14 cellular contexts compared by ENCODE assay signal in genomic region chr7:12690041-12690878, GRCh38. TPM values are rescaled to one million over a fixed set of nuclear protein-coding genes. Genes with fewer than 3 reads are reported as not detected.
DNase-seq lines count a peak whose midpoint lies in the region; ATAC-seq, FAIRE-seq and TF ChIP-seq lines count a peak whose summit lies in the region.
"Had no signal": no experiment of that assay in that cellular context is flagged by ENCODE, and none has a peak within 500 bp of the region (broad histone marks: within the 10 kb centered on the region; RNA-seq: fewer than 3 reads in every experiment).

No MANE protein-coding gene starts in this region.

- no peaks in the 10 kb centered on the region for H3K27me3 Mint-ChIP-seq in activated T-helper 17 cell treated with anti-CD3 and anti-CD28 coated beads, Interleukin-2, amount 50 U/mL, for 72 hours

- peak overlapping the region; percentile 3 for H3K4me2 ChIP-seq in IMR-90 (ENCODE audit: low read depth, low read length)

- POLR2A ChIA-PET in IMR-90 (lab: Charles Lee; ENCODE audit: unreplicated experiment), result no interaction called here

- no peak overlapping the region for H3K27ac ChIP-seq in IMR-90 (ENCODE audit: insufficient read depth, low read length)
- H3K27ac ChIP-seq in lower lobe of right lung, result no peak overlapping the region
- peak overlapping the region in 1 of 4 donors; percentile 56 for H3K27ac ChIP-seq in tibial nerve
- H3K27ac ChIP-seq: epithelial cell of prostate, SK-N-MC had no signal

- no peak for TF ChIP-seq RAD21 in IMR-90 (IDR thresholded peaks at IDR 0.05; ENCODE audit: low read length)

- H3K23ac ChIP-seq in IMR-90 (ENCODE audit: low read depth, low read length), result no peak overlapping the region

- H4K5ac ChIP-seq in IMR-90 (ENCODE audit: low read depth, low read length), result no peak overlapping the region

- H2BK120ac ChIP-seq in IMR-90 (ENCODE audit: low read depth, low read length), result no peak overlapping the region

- peaks cover 11 to 24% of the 10 kb centered on the region in 2 experiments for H3K79me1 ChIP-seq in IMR-90 (ENCODE audit: low read depth in 1 of 2, low read length in 2 of 2)

- H3K9me3 ChIP-seq in IMR-90 (ENCODE audit: control insufficient read depth, insufficient read depth, low read length) (no peaks in the 10 kb centered on the region), lower lobe of right lung (no peaks in the 10 kb centered on the region), tibial nerve (no peaks in the 10 kb centered on the region)

- H2AK9ac ChIP-seq in IMR-90 (replicated peaks; ENCODE audit: low read depth, low read length, poor library complexity), result no peak overlapping the region

- BruUV-seq in IMR-90 (replicated peaks; lab: Mats Ljungman, UMichigan), result no TSS peak

- no peak overlapping the region for H2BK5ac ChIP-seq in IMR-90 (ENCODE audit: low read depth, low read length, poor library complexity, severe bottlenecking)

- no peak overlapping the region for H2AFZ ChIP-seq in IMR-90 (replicated peaks; ENCODE audit: low read length, poor library complexity)

- no peaks in the 10 kb centered on the region for H4K20me1 ChIP-seq in IMR-90 (ENCODE audit: insufficient read depth, low read length)

- no peaks in the 10 kb centered on the region for H3K9me1 ChIP-seq in IMR-90 (ENCODE audit: insufficient read depth, low read length)

- DNase-seq in IMR-90, result no peak
- no peak for DNase-seq in bronchial epithelial cell (ENCODE audit: low read depth)
- DNase-seq in lower lobe of right lung, result no peak
- DNase-seq in tibial nerve (ENCODE audit: low spot score in 2 of 2), result no peak
- no peak for DNase-seq in NCI-H1048 (lab: John Stamatoyannopoulos, UW)
- DNase-seq: activated CD4-positive, alpha-beta T cell treated with anti-CD3 and anti-CD28 coated beads, Interleukin-2, amount 50 U/mL, for 4 hours; DMS153; left colon had no signal

- no peak overlapping the region for H2AK5ac ChIP-seq in IMR-90 (ENCODE audit: low read depth, low read length)

- H2BK20ac ChIP-seq in IMR-90 (ENCODE audit: low read depth, low read length), result no peak overlapping the region

- H4K8ac ChIP-seq in IMR-90 (ENCODE audit: low read depth in 2 of 2, low read length in 2 of 2), result no peak overlapping the region

- no peak overlapping the region for H3K4me3 Mint-ChIP-seq in activated T-helper 17 cell treated with anti-CD3 and anti-CD28 coated beads, Interleukin-2, amount 50 U/mL, for 72 hours

- dilution Hi-C loops in IMR-90 (cut with HindIII; ENCODE audit: low sequenced_read_pairs, unreplicated experiment), result no loop called here

- peaks cover 21% of the 10 kb centered on the region for H3K4me1 Mint-ChIP-seq in activated T-helper 17 cell treated with anti-CD3 and anti-CD28 coated beads, Interleukin-2, amount 50 U/mL, for 72 hours

- in situ Hi-C loops in IMR-90 (cut with MboI; ENCODE audit: low sequenced_read_pairs), result loop anchor here (25.0 kb wide), 1 partner anchor 422 kb away; no protein-coding TSS in a partner anchor

- no peak overlapping the region for H3K4ac ChIP-seq in IMR-90 (ENCODE audit: low read depth, low read length)

- no peak overlapping the region for H3K14ac ChIP-seq in IMR-90 (replicated peaks; ENCODE audit: low read depth, low read length)

- TF ChIP-seq POLR2A in IMR-90 (IDR thresholded peaks at IDR 0.05; ENCODE audit: low read depth, low read length) (no peak), tibial nerve (IDR thresholded peaks at IDR 0.05) (no peak)

- H3K27me3 ChIP-seq in IMR-90 (ENCODE audit: control insufficient read depth, insufficient read depth, low read length) (no peaks in the 10 kb centered on the region), bronchial epithelial cell (ENCODE audit: control insufficient read depth, insufficient read depth, low read length) (no peaks in the 10 kb centered on the region), lower lobe of right lung (ENCODE audit: low read depth) (no peaks in the 10 kb centered on the region), tibial nerve (no peaks in the 10 kb centered on the region)

- intact Hi-C loops in IMR-90 (cut with micrococcal nuclease), result loop anchor here (2.0 kb wide), 1 partner anchor 15 kb away; no protein-coding TSS in a partner anchor
- intact Hi-C loops in lower lobe of right lung (cut with DNase I), result no loop called here

- no peak overlapping the region for H4K91ac ChIP-seq in IMR-90 (ENCODE audit: insufficient read depth, low read depth, low read length)

- H3K36me3 ChIP-seq in IMR-90 (ENCODE audit: control insufficient read depth, insufficient read depth, low read length), result no peaks in the 10 kb centered on the region
- H3K36me3 ChIP-seq in bronchial epithelial cell (ENCODE audit: control insufficient read depth, insufficient read depth, low read length), result no peaks in the 10 kb centered on the region
- no peaks in the 10 kb centered on the region for H3K36me3 ChIP-seq in lower lobe of right lung
- H3K36me3 ChIP-seq in tibial nerve, result no peaks in the 10 kb centered on the region

- peaks cover 27% of the 10 kb centered on the region for H3K36me3 Mint-ChIP-seq in activated T-helper 17 cell treated with anti-CD3 and anti-CD28 coated beads, Interleukin-2, amount 50 U/mL, for 72 hours (ENCODE audit: low read depth)

- no peak overlapping the region for H3K9ac ChIP-seq in IMR-90 (ENCODE audit: low read depth, low read length)

- no peak overlapping the region for H3K4me3 ChIP-seq in IMR-90 (ENCODE audit: insufficient read depth, low read depth, low read length)
- H3K4me3 ChIP-seq in bronchial epithelial cell (ENCODE audit: low read depth, low read length), result peak overlapping the region; percentile 84
- H3K4me3 ChIP-seq in lower lobe of right lung, result peak overlapping the region; percentile 96
- peak overlapping the region in 3 of 4 donors; percentile 18 to 95 (median 31) for H3K4me3 ChIP-seq in tibial nerve
- H3K4me3 ChIP-seq: SK-N-MC had no signal

- no peaks in the 10 kb centered on the region for H3K4me1 ChIP-seq in IMR-90 (ENCODE audit: control insufficient read depth, insufficient read depth, low read length)
- peaks cover 8% of the 10 kb centered on the region for H3K4me1 ChIP-seq in lower lobe of right lung
- H3K4me1 ChIP-seq in tibial nerve, result peaks cover 0 to 26% (median 0%) of the 10 kb centered on the region in 4 donors

- H3K18ac ChIP-seq in IMR-90 (ENCODE audit: low read depth, low read length), result no peak overlapping the region

- WGBS in IMR-90 (ENCODE audit: extremely low coverage in 2 of 2, insufficient read length in 1 of 2), 2 experiments, result no CpG with 5 or more reads among the region's 1 CpG
- WGBS in tibial nerve, 2 donors, result 78 to 85% methylated on average over 1 of the region's 1 CpG

- TF ChIP-seq EP300 in tibial nerve (IDR thresholded peaks at IDR 0.05), result no peak

- FAIRE-seq in bronchial epithelial cell (lab: Jason Lieb, UNC), result no peak

- no peak overlapping the region for H3K56ac ChIP-seq in IMR-90 (ENCODE audit: extremely low read depth, insufficient read depth, low read length)

- no peak for TF ChIP-seq CTCF in IMR-90 (conservative IDR thresholded peaks at IDR 0.05; ENCODE audit: low read depth, low read length)
- no peak for TF ChIP-seq CTCF in bronchial epithelial cell (IDR thresholded peaks at IDR 0.05; ENCODE audit: insufficient read depth, low read length, severe bottlenecking)
- no peak for TF ChIP-seq CTCF in lower lobe of right lung (IDR thresholded peaks at IDR 0.05)
- no peak for TF ChIP-seq CTCF in tibial nerve (IDR thresholded peaks at IDR 0.05)

- CTCF ChIA-PET in IMR-90 (lab: Yijun Ruan, JAX), result interaction anchor here (0.6 to 1.6 kb wide), 5 partner anchors 54 to 1538 kb away, joined by 3 to 5 read pairs (median 3); no protein-coding TSS in a partner anchor

- no peak overlapping the region for H2BK15ac ChIP-seq in IMR-90 (ENCODE audit: low read depth, low read length)

- H3K9me3 Mint-ChIP-seq in activated T-helper 17 cell treated with anti-CD3 and anti-CD28 coated beads, Interleukin-2, amount 50 U/mL, for 72 hours, result no peaks in the 10 kb centered on the region
- H3K9me3 Mint-ChIP-seq: activated naive CD4-positive, alpha-beta T cell treated with anti-CD3 and anti-CD28 coated beads, Interleukin-2, amount 50 U/mL, for 72 hours had no signal

- no peak for ATAC-seq in IMR-90 (ENCODE audit: low read depth)
- ATAC-seq in lower lobe of right lung, result no peak
- ATAC-seq in activated T-helper 17 cell treated with anti-CD3 and anti-CD28 coated beads, Interleukin-2, amount 50 U/mL, for 72 hours (replicated peaks), result no peak
- no peak for ATAC-seq in GM21619 (IDR thresholded peaks at IDR 0.05; ENCODE audit: unreplicated experiment)
- ATAC-seq: activated naive CD4-positive, alpha-beta T cell treated with anti-CD3 and anti-CD28 coated beads, Interleukin-2, amount 50 U/mL, for 72 hours; left colon; sciatic nerve had no signal

- no peak overlapping the region for H3K27ac Mint-ChIP-seq in activated T-helper 17 cell treated with anti-CD3 and anti-CD28 coated beads, Interleukin-2, amount 50 U/mL, for 72 hours
- H3K27ac Mint-ChIP-seq: activated naive CD4-positive, alpha-beta T cell treated with anti-CD3 and anti-CD28 coated beads, Interleukin-2, amount 50 U/mL, for 72 hours had no signal

TF ChIP-seq in IMR-90, 13 proteins besides CTCF, POLR2A, EP300 and RAD21 (continues in another document):
- TF ChIP-seq RFX5 (IDR thresholded peaks at IDR 0.05; ENCODE audit: low read depth, low read length) (no peak), MAZ (IDR thresholded peaks at IDR 0.05; ENCODE audit: borderline replicate concordance, low read depth, low read length) (no peak), USF2 (IDR thresholded peaks at IDR 0.05; ENCODE audit: low read depth, low read length) (no peak), RCOR1 (IDR thresholded peaks at IDR 0.05; ENCODE audit: insufficient replicate concordance, low read length) (no peak), MAFK (IDR thresholded peaks at IDR 0.05; ENCODE audit: low read depth, low read length) (no peak), SMC3 (IDR thresholded peaks at IDR 0.05; ENCODE audit: low read depth, low read length) (no peak), BHLHE40 (IDR thresholded peaks at IDR 0.05; ENCODE audit: low read depth, low read length) (no peak), FOS (IDR thresholded peaks at IDR 0.05; ENCODE audit: low read depth, low read length) (no peak), CEBPB (IDR thresholded peaks at IDR 0.05; ENCODE audit: low read depth, low read length) (no peak)

RNA-seq across cellular contexts. Expression of gene ARL4A, which starts 2.8 kb away (rescaled TPM):
- 22.4 and 48.0 TPM in 2 replicates for total RNA-seq in IMR-90 (2012; rRNA removed)
- polyA plus RNA-seq in IMR-90 (2012; rRNA removed), result 7.9 and 13.7 TPM in 2 replicates
- 2.2 TPM in 2 replicates for polyA plus RNA-seq in IMR-90 (2012; cell fraction: cytosol; rRNA removed)
- polyA plus RNA-seq in IMR-90 (2012; cell fraction: nucleus; rRNA removed; ENCODE audit: low replicate concordance), result 1.4 and 4.4 TPM in 2 replicates
- total RNA-seq in bronchial epithelial cell, result 54.8 and 58.0 TPM in 2 replicates
- 44.8 TPM for total RNA-seq in lower lobe of right lung
- total RNA-seq in tibial nerve, result 10 to 100 TPM; 27.4 to 44.1 (median 34.2) TPM
- 10 to 100 TPM; 12.4 to 17.0 TPM for total RNA-seq in activated T-helper 17 cell treated with anti-CD3 and anti-CD28 coated beads, Interleukin-2, amount 50 U/mL, for 72 hours
